In genomic region chr6:52063584-52064400, GRCh38 we compare ENCODE assay signal across 8 cellular contexts.
DNase-seq lines count a peak whose midpoint lies in the region; ATAC-seq lines count a peak whose summit lies in the region.

No MANE protein-coding gene starts in this region.

- DNase-seq in AG08396 (ENCODE audit: low spot score) (peak; percentile 49), NCI-H82 (lab: John Stamatoyannopoulos, UW) (peak; percentile 85), fibroblast of peridontal ligament (ENCODE audit: extremely low read depth) (peak; percentile 3), NCI-H1436 (lab: John Stamatoyannopoulos, UW) (no peak)
- DNase-seq in activated CD8-positive, alpha-beta memory T cell treated with anti-CD3 and anti-CD28 coated beads, Interleukin-2, amount 50 U/mL, for 24 hours (ENCODE audit: extremely low read depth) = peak; percentile 8

- no peaks in the 10 kb centered on the region for H3K36me3 ChIP-seq in rectal smooth muscle tissue (ENCODE audit: control insufficient read depth, insufficient read depth, low read length)

- ATAC-seq in GM18519 (IDR thresholded peaks at IDR 0.05; ENCODE audit: low FRiP score, unreplicated experiment) (peak; percentile 98), HG03025 (IDR thresholded peaks at IDR 0.05; ENCODE audit: low FRiP score, unreplicated experiment) (peak; percentile 99)

- no peak overlapping the region for H3K27ac ChIP-seq in rectal smooth muscle tissue (ENCODE audit: low read depth, low read length)

- peak overlapping the region; percentile 25 for H3K4me3 ChIP-seq in rectal smooth muscle tissue (ENCODE audit: low read length)

- H3K27me3 ChIP-seq in rectal smooth muscle tissue (ENCODE audit: control insufficient read depth, insufficient read depth, low read length) = no peaks in the 10 kb centered on the region

- no peak overlapping the region for H3K9ac ChIP-seq in rectal smooth muscle tissue (ENCODE audit: low read length)

- H3K4me1 ChIP-seq in rectal smooth muscle tissue (ENCODE audit: control insufficient read depth, insufficient read depth, low read length) = no peaks in the 10 kb centered on the region
